8 cellular contexts compared by ENCODE assay signal in genomic region chr3:133930341-133930933, GRCh38. TPM values are rescaled to one million over a fixed set of nuclear protein-coding genes. Genes with fewer than 3 reads are reported as not detected.
DNase-seq lines count a peak whose midpoint lies in the region; ATAC-seq and TF ChIP-seq lines count a peak whose summit lies in the region.

No MANE protein-coding gene starts in this region.

- no peaks in the 10 kb centered on the region for H3K9me3 Mint-ChIP-seq in activated T-helper 1 cell treated with anti-CD3 and anti-CD28 coated beads, Interleukin-12 subunit alpha, Interleukin-12 subunit beta, Interleukin-2, Interleukin-4 antibody, amounts not matched to agents 30 ng/mL and 10 ng/mL and 1 ng/mL, durations not matched to agents 14 hours and 24 hours and 36 hours

- H3K27me3 Mint-ChIP-seq in activated T-helper 1 cell treated with anti-CD3 and anti-CD28 coated beads, Interleukin-12 subunit alpha, Interleukin-12 subunit beta, Interleukin-2, Interleukin-4 antibody, amounts not matched to agents 30 ng/mL and 10 ng/mL and 1 ng/mL, durations not matched to agents 14 hours and 24 hours and 36 hours (ENCODE audit: insufficient read depth) = peaks cover 21% of the 10 kb centered on the region

- no peaks in the 10 kb centered on the region for H3K4me1 ChIP-seq in parathyroid adenoma

- CTCF ChIA-PET in RWPE1 (lab: Yijun Ruan, JAX) = interaction anchor here (0.6 to 1.5 kb wide), 9 partner anchors 9 to 283 kb away, joined by 3 to 9 read pairs (median 4); no protein-coding TSS in a partner anchor

- H3K4me3 Mint-ChIP-seq in activated T-helper 1 cell treated with anti-CD3 and anti-CD28 coated beads, Interleukin-12 subunit alpha, Interleukin-12 subunit beta, Interleukin-2, Interleukin-4 antibody, amounts not matched to agents 30 ng/mL and 10 ng/mL and 1 ng/mL, durations not matched to agents 14 hours and 24 hours and 36 hours = no peak overlapping the region

- H3K9ac ChIP-seq in parathyroid adenoma = no peak overlapping the region

- H3K27ac ChIP-seq in RWPE1 (no peak overlapping the region), parathyroid adenoma (no peak overlapping the region)

- TF ChIP-seq CTCF in RWPE1 (conservative IDR thresholded peaks at IDR 0.05; ENCODE audit: low read depth) (peak; percentile 66), parathyroid adenoma (IDR thresholded peaks at IDR 0.05) (peak; percentile 64)

- H3K4me1 Mint-ChIP-seq in activated T-helper 1 cell treated with anti-CD3 and anti-CD28 coated beads, Interleukin-12 subunit alpha, Interleukin-12 subunit beta, Interleukin-2, Interleukin-4 antibody, amounts not matched to agents 30 ng/mL and 10 ng/mL and 1 ng/mL, durations not matched to agents 14 hours and 24 hours and 36 hours (ENCODE audit: low read depth) = peaks cover 5% of the 10 kb centered on the region

- H3K4me3 ChIP-seq in parathyroid adenoma (ENCODE audit: low read depth, low read length) = no peak overlapping the region

- POLR2A ChIA-PET in RWPE1 (lab: Yijun Ruan, JAX; ENCODE audit: low non-redundant PET) = interaction anchor here (0.6 kb wide), 1 partner anchor 229 kb away, joined by 3 read pairs; no protein-coding TSS in a partner anchor

- no peak overlapping the region for H3K4me2 ChIP-seq in parathyroid adenoma (ENCODE audit: low read length)

- no peak overlapping the region for H2AFZ ChIP-seq in parathyroid adenoma

- no peak overlapping the region for H3K27ac Mint-ChIP-seq in activated T-helper 1 cell treated with anti-CD3 and anti-CD28 coated beads, Interleukin-12 subunit alpha, Interleukin-12 subunit beta, Interleukin-2, Interleukin-4 antibody, amounts not matched to agents 30 ng/mL and 10 ng/mL and 1 ng/mL, durations not matched to agents 14 hours and 24 hours and 36 hours

- no peaks in the 10 kb centered on the region for H3K9me3 ChIP-seq in parathyroid adenoma (ENCODE audit: control insufficient read depth, low read length)

- H3K27me3 ChIP-seq in parathyroid adenoma (ENCODE audit: control insufficient read depth, insufficient read depth, low read length) = no peaks in the 10 kb centered on the region

- no peaks in the 10 kb centered on the region for H3K36me3 ChIP-seq in parathyroid adenoma (ENCODE audit: control insufficient read depth, insufficient read depth, low read length)

- peak; percentile 47 for DNase-seq in DMS79 (lab: John Stamatoyannopoulos, UW)
- DNase-seq in LHCN-M2 (ENCODE audit: low read depth) = peak; percentile 62
- DNase-seq in RWPE1 (ENCODE audit: low spot score) = peak; percentile 38
- peak; percentile 43 to 49 for DNase-seq in erythroblast (lab: John Stamatoyannopoulos, UW)
- no peak for DNase-seq in activated T-helper 1 cell treated with anti-CD3 and anti-CD28 coated beads, Interleukin-12 subunit alpha, Interleukin-12 subunit beta, Interleukin-2, Interleukin-4 antibody, amounts not matched to agents 30 ng/mL and 10 ng/mL and 1 ng/mL, durations not matched to agents 14 hours and 24 hours and 36 hours (ENCODE audit: low spot score)
- DNase-seq in activated CD4-positive, alpha-beta T cell treated with anti-CD3 and anti-CD28 coated beads for 4 hours = no peak

- H3K79me2 ChIP-seq in parathyroid adenoma = no peaks in the 10 kb centered on the region

- TF ChIP-seq POLR2A in erythroblast (IDR thresholded peaks at IDR 0.05; ENCODE audit: low read length) = no peak

- no peak for ATAC-seq in HG02763 (IDR thresholded peaks at IDR 0.05; ENCODE audit: unreplicated experiment)

- H3K36me3 Mint-ChIP-seq in activated T-helper 1 cell treated with anti-CD3 and anti-CD28 coated beads, Interleukin-12 subunit alpha, Interleukin-12 subunit beta, Interleukin-2, Interleukin-4 antibody, amounts not matched to agents 30 ng/mL and 10 ng/mL and 1 ng/mL, durations not matched to agents 14 hours and 24 hours and 36 hours (ENCODE audit: low read depth) = no peaks in the 10 kb centered on the region

- intact Hi-C loops in activated T-helper 1 cell treated with anti-CD3 and anti-CD28 coated beads, Interleukin-12 subunit alpha, Interleukin-12 subunit beta, Interleukin-2, Interleukin-4 antibody, amounts not matched to agents 30 ng/mL and 10 ng/mL and 1 ng/mL, durations not matched to agents 14 hours and 24 hours and 36 hours (cut with micrococcal nuclease) = loop anchor here (10.0 kb wide), 1 partner anchor 544 kb away; no protein-coding TSS in a partner anchor

RNA-seq across cellular contexts. Expression of gene RAB6B, which starts 34.8 kb away (rescaled TPM):
- 0.32 and 0.69 TPM in 2 replicates for total RNA-seq in LHCN-M2 (2014; rRNA removed)
- 2.8 TPM for polyA plus RNA-seq in LHCN-M2 (2012)
- 0.54 and 0.65 TPM in 2 replicates for total RNA-seq in activated T-helper 1 cell treated with anti-CD3 and anti-CD28 coated beads, Interleukin-12 subunit alpha, Interleukin-12 subunit beta, Interleukin-2, Interleukin-4 antibody, amounts not matched to agents 30 ng/mL and 10 ng/mL and 1 ng/mL, durations not matched to agents 14 hours and 24 hours and 36 hours

Comparison
In these comparisons a context has a peak if more than half of its experiments do, and no peak if none do; other contexts are left out.
1. DNase-seq: peak in DMS79 (single experiment), LHCN-M2 (single experiment), RWPE1 (single experiment) and erythroblast (2 of 2); none in activated T-helper 1 cell treated with anti-CD3 and anti-CD28 coated beads, Interleukin-12 subunit alpha, Interleukin-12 subunit beta, Interleukin-2, Interleukin-4 antibody, amounts not matched to agents 30 ng/mL and 10 ng/mL and 1 ng/mL, durations not matched to agents 14 hours and 24 hours and 36 hours (single experiment) and activated CD4-positive, alpha-beta T cell treated with anti-CD3 and anti-CD28 coated beads for 4 hours (0 of 2).